In genomic region chr2:224268441-224268840, GRCh38 we compare ENCODE assay signal across 10 cellular contexts.
DNase-seq lines count a peak whose midpoint lies in the region; ATAC-seq and TF ChIP-seq lines count a peak whose summit lies in the region.
"Had no signal": no experiment of that assay in that cellular context is flagged by ENCODE, and none has a peak within 500 bp of the region (broad histone marks: within the 10 kb centered on the region; RNA-seq: fewer than 3 reads in every experiment).

No MANE protein-coding gene starts in this region.

- H3K27me3 Mint-ChIP-seq in progenitor cell of endocrine pancreas, result no peaks in the 10 kb centered on the region

- no peaks in the 10 kb centered on the region for H3K36me3 Mint-ChIP-seq in progenitor cell of endocrine pancreas (ENCODE audit: insufficient read depth)

- peak overlapping the region; percentile 36 for H3K4me3 Mint-ChIP-seq in progenitor cell of endocrine pancreas (ENCODE audit: low read depth)

- DNase-seq in GM04503 (ENCODE audit: low read depth) (peak; percentile 69), NCI-H774 (lab: John Stamatoyannopoulos, UW) (peak; percentile 75), fibroblast of gingiva (ENCODE audit: low read depth) (peak; percentile 92), progenitor cell of endocrine pancreas (ENCODE audit: low spot score, unreplicated experiment) (no peak), Ammon's horn (ENCODE audit: low spot score) (no peak)
- DNase-seq in stimulated activated CD4-positive, alpha-beta T cell treated with anti-CD3 and anti-CD28 coated beads, Interleukin-4, amount 100 ng/mL, for 24 hours, result no peak

- no peak for TF ChIP-seq CTCF in progenitor cell of endocrine pancreas (IDR thresholded peaks at IDR 0.05; ENCODE audit: unreplicated experiment)

- peak overlapping the region; percentile 91 for H3K27ac Mint-ChIP-seq in progenitor cell of endocrine pancreas

- peaks cover 3% of the 10 kb centered on the region for H3K9me3 Mint-ChIP-seq in progenitor cell of endocrine pancreas (ENCODE audit: low read depth)

- no peak for ATAC-seq in HG03342 (IDR thresholded peaks at IDR 0.05; ENCODE audit: unreplicated experiment)
- no peak for ATAC-seq in GM21390 (IDR thresholded peaks at IDR 0.05; ENCODE audit: unreplicated experiment)
- ATAC-seq: GM12878, Right ventricle myocardium inferior had no signal

- peaks cover 17% of the 10 kb centered on the region for H3K4me1 Mint-ChIP-seq in progenitor cell of endocrine pancreas (ENCODE audit: low read depth)

Comparison
In these comparisons a context has a peak if more than half of its experiments do, and no peak if none do; other contexts are left out.
1. DNase-seq: peak in GM04503 (single experiment), NCI-H774 (single experiment) and fibroblast of gingiva (single experiment); none in progenitor cell of endocrine pancreas (single experiment), Ammon's horn (single experiment) and stimulated activated CD4-positive, alpha-beta T cell treated with anti-CD3 and anti-CD28 coated beads, Interleukin-4, amount 100 ng/mL, for 24 hours (single experiment).